ENCODE assay signal across 12 cellular contexts in genomic region chr2:108904680-108905079, GRCh38.
DNase-seq lines count a peak whose midpoint lies in the region; ATAC-seq and TF ChIP-seq lines count a peak whose summit lies in the region.
"Had no signal": no experiment of that assay in that cellular context is flagged by ENCODE, and none has a peak within 500 bp of the region (broad histone marks: within the 10 kb centered on the region; RNA-seq: fewer than 3 reads in every experiment).

No MANE protein-coding gene starts in this region.

- peaks cover 5% of the 10 kb centered on the region for H3K4me1 Mint-ChIP-seq in CD8-positive, alpha-beta T cell (ENCODE audit: low read depth)
- H3K4me1 Mint-ChIP-seq in immature natural killer cell, result no peaks in the 10 kb centered on the region
- H3K4me1 Mint-ChIP-seq: GM23338 had no signal

- no peak overlapping the region for H3K4me3 Mint-ChIP-seq in CD8-positive, alpha-beta T cell
- no peak overlapping the region for H3K4me3 Mint-ChIP-seq in immature natural killer cell
- H3K4me3 Mint-ChIP-seq: GM23338 had no signal

- no peaks in the 10 kb centered on the region for H3K36me3 ChIP-seq in CD8-positive, alpha-beta T cell (ENCODE audit: insufficient read depth, low read length)
- H3K36me3 ChIP-seq in esophagus muscularis mucosa, result no peaks in the 10 kb centered on the region
- no peaks in the 10 kb centered on the region for H3K36me3 ChIP-seq in right lobe of liver

- POLR2A ChIA-PET in CD8-positive, alpha-beta T cell (lab: Charles Lee), result no interaction called here

- TF ChIP-seq POLR2A in esophagus muscularis mucosa (IDR thresholded peaks at IDR 0.05; ENCODE audit: low read depth) (no peak), right lobe of liver (IDR thresholded peaks at IDR 0.05) (no peak)

- no peak overlapping the region for H3K4me3 ChIP-seq in CD8-positive, alpha-beta T cell (ENCODE audit: low read depth, low read length)
- H3K4me3 ChIP-seq in esophagus muscularis mucosa (no peak overlapping the region), right lobe of liver (no peak overlapping the region)
- H3K4me3 ChIP-seq: GM12878, GM23338 had no signal

- peak overlapping the region; percentile 21 for H3K27ac Mint-ChIP-seq in CD8-positive, alpha-beta T cell
- H3K27ac Mint-ChIP-seq in immature natural killer cell, result no peak overlapping the region
- H3K27ac Mint-ChIP-seq: GM23338 had no signal

- H3K4me1 ChIP-seq in CD8-positive, alpha-beta T cell (ENCODE audit: insufficient read depth, low read length), result peaks cover 8% of the 10 kb centered on the region
- H3K4me1 ChIP-seq in esophagus muscularis mucosa (peaks cover 5 to 8% (median 7%) of the 10 kb centered on the region in 4 donors), right lobe of liver (peaks cover 0 to 26% (median 7%) of the 10 kb centered on the region in 4 donors)

- H3K9me3 Mint-ChIP-seq in CD8-positive, alpha-beta T cell, result peaks cover 11% of the 10 kb centered on the region
- H3K9me3 Mint-ChIP-seq in immature natural killer cell, result peaks cover 0 to 6% (median 3%) of the 10 kb centered on the region in 6 donors
- H3K9me3 Mint-ChIP-seq: GM23338 had no signal

- in situ Hi-C loops in GM13977 (cut with MboI; ENCODE audit: low pct_unique_long_range_greater_than_20kb, low sequenced_read_pairs, unreplicated experiment), result no loop called here

- ATAC-seq in CD8-positive, alpha-beta T cell, result no peak
- peak; percentile 77 to 87 (median 81) for ATAC-seq in right lobe of liver
- ATAC-seq: GM12878, GM23338 had no signal

- DNase-seq in CD8-positive, alpha-beta T cell, result peak in 1 of 7 experiments; percentile 9
- DNase-seq in esophagus muscularis mucosa (ENCODE audit: extremely low spot score), result peak; percentile 26
- DNase-seq in right lobe of liver, result no peak
- DNase-seq in stimulated activated CD4-positive, alpha-beta T cell treated with anti-CD3 and anti-CD28 coated beads, Interleukin-12 subunit alpha, Interleukin-12 subunit beta, amount 100 ng/mL, for 4 hours, result no peak
- DNase-seq in immature natural killer cell, result no peak
- DNase-seq in SHP77 treated with DMSO at 0.1 percent for 48 hours (lab: John Stamatoyannopoulos, UW), result no peak
- DNase-seq in GM13977 (ENCODE audit: low spot score), result no peak
- DNase-seq: Calu3, DMS 273 treated with DMSO at 0.1 percent for 48 hours, H7 had no signal

- no peak for TF ChIP-seq EP300 in esophagus muscularis mucosa (IDR thresholded peaks at IDR 0.05)

- no peaks in the 10 kb centered on the region for H3K27me3 ChIP-seq in CD8-positive, alpha-beta T cell (ENCODE audit: insufficient read depth, low read length)
- no peaks in the 10 kb centered on the region for H3K27me3 ChIP-seq in esophagus muscularis mucosa
- no peaks in the 10 kb centered on the region for H3K27me3 ChIP-seq in right lobe of liver

- CTCF ChIA-PET in CD8-positive, alpha-beta T cell (lab: Charles Lee), result no interaction called here

- intact Hi-C loops in CD8-positive, alpha-beta T cell (cut with DNase I, micrococcal nuclease), result no loop called here
- intact Hi-C loops in esophagus muscularis mucosa (cut with DNase I) (no loop called here), right lobe of liver (cut with DNase I) (no loop called here)

- TF ChIP-seq CTCF in CD8-positive, alpha-beta T cell (IDR thresholded peaks at IDR 0.05), result no peak
- TF ChIP-seq CTCF in esophagus muscularis mucosa (IDR thresholded peaks at IDR 0.05), result no peak
- TF ChIP-seq CTCF in right lobe of liver (IDR thresholded peaks at IDR 0.05), result no peak
- no peak for TF ChIP-seq CTCF in GM13977 (IDR thresholded peaks at IDR 0.05; ENCODE audit: extremely low read depth, insufficient read depth, missing control alignments)

- H3K36me3 Mint-ChIP-seq in CD8-positive, alpha-beta T cell, result peaks cover 47% of the 10 kb centered on the region
- no peaks in the 10 kb centered on the region for H3K36me3 Mint-ChIP-seq in immature natural killer cell

- WGBS in esophagus muscularis mucosa, result 77% methylated on average over 3 of the region's 3 CpGs
- 14% methylated on average over 3 of the region's 3 CpGs for WGBS in right lobe of liver (ENCODE audit: insufficient coverage, low coverage, low lambda C conversion rate, missing lambda C conversion rate)

- no peaks in the 10 kb centered on the region for H3K9me3 ChIP-seq in CD8-positive, alpha-beta T cell (ENCODE audit: low read length)
- H3K9me3 ChIP-seq in esophagus muscularis mucosa (peaks cover 0 to 7% (median 0%) of the 10 kb centered on the region in 4 donors), right lobe of liver (no peaks in the 10 kb centered on the region)

- no peak overlapping the region for H3K27ac ChIP-seq in CD8-positive, alpha-beta T cell (ENCODE audit: low read depth, low read length)
- no peak overlapping the region for H3K27ac ChIP-seq in esophagus muscularis mucosa (replicated peaks in 1 of 4)
- peak overlapping the region; percentile 61 to 93 (median 92) for H3K27ac ChIP-seq in right lobe of liver

- no peaks in the 10 kb centered on the region for H3K27me3 Mint-ChIP-seq in CD8-positive, alpha-beta T cell (ENCODE audit: low read depth)
- peaks cover 0 to 4% (median 4%) of the 10 kb centered on the region in 3 donors for H3K27me3 Mint-ChIP-seq in immature natural killer cell (ENCODE audit: low read depth in 3 of 3)

Comparison
In these comparisons a context has a peak if more than half of its experiments do, and no peak if none do; other contexts are left out.
1. H3K27ac ChIP-seq: peak in right lobe of liver (3 of 3); none in CD8-positive, alpha-beta T cell (single experiment) and esophagus muscularis mucosa (0 of 4).